1 cellular context compared by ENCODE assay signal in the genomic region with DNA sequence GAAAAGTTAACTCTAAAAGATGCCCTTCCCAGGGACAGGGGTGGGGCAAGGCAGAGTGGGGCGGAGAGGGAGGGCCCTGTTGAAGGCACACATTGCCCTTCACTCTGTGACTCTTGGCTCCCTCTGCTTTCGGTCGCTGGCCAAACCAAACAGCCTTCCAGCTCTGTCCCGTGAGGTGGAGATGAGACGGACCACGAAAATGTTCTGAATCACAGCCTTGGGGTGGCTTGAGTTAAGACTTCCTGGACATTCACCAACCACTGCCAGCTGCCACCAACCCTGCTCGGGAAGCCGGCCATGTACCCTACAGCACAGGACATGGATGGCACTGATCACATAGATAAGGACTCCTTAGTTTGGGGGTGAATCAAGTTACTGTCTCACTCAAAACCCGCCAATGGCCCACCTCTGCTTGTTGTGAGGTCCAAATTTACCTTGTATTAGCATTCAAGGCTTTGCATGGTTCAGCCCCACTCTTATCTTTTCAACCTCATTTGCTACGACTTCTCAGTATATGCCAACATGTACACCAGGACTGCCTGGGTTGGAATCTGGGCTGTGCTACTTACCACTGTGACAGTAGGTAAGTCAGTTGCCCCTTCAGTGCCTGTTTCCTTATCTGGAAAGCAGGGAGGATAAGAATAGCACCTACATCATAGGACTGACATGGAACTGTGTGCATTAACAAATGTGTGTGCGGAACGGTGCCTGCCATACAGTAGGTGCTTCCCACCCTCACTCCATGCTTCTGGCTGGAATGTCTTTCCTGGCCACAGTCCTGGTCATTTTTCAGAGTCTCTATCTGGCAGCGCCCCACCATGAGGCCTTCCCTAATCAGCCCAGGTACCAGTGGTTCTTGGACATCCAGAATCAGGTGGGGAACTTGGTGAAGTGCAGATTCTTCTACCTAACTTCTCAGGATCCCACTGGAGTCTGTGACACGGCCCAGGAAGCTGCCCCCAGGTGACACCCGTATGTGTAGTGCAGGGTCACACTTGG.
TF ChIP-seq lines count a peak whose summit lies in the region.

No MANE protein-coding gene starts in this region.

TF ChIP-seq in WTC11, 78 proteins besides CTCF, POLR2A, EP300 and RAD21 (continued from another document):
- TF ChIP-seq, protein P1, sequence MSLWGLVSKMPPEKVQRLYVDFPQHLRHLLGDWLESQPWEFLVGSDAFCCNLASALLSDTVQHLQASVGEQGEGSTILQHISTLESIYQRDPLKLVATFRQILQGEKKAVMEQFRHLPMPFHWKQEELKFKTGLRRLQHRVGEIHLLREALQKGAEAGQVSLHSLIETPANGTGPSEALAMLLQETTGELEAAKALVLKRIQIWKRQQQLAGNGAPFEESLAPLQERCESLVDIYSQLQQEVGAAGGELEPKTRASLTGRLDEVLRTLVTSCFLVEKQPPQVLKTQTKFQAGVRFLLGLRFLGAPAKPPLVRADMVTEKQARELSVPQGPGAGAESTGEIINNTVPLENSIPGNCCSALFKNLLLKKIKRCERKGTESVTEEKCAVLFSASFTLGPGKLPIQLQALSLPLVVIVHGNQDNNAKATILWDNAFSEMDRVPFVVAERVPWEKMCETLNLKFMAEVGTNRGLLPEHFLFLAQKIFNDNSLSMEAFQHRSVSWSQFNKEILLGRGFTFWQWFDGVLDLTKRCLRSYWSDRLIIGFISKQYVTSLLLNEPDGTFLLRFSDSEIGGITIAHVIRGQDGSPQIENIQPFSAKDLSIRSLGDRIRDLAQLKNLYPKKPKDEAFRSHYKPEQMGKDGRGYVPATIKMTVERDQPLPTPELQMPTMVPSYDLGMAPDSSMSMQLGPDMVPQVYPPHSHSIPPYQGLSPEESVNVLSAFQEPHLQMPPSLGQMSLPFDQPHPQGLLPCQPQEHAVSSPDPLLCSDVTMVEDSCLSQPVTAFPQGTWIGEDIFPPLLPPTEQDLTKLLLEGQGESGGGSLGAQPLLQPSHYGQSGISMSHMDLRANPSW (CRISPR knock-in tag; conservative IDR thresholded peaks at IDR 0.05; ENCODE audit: low read depth), result no peak
- no peak for TF ChIP-seq ZNF317 (CRISPR knock-in tag; IDR thresholded peaks at IDR 0.05; ENCODE audit: borderline replicate concordance, low read depth)
- TF ChIP-seq GABPB1 (CRISPR knock-in tag; IDR thresholded peaks at IDR 0.05), result no peak
- TF ChIP-seq, protein P2, sequence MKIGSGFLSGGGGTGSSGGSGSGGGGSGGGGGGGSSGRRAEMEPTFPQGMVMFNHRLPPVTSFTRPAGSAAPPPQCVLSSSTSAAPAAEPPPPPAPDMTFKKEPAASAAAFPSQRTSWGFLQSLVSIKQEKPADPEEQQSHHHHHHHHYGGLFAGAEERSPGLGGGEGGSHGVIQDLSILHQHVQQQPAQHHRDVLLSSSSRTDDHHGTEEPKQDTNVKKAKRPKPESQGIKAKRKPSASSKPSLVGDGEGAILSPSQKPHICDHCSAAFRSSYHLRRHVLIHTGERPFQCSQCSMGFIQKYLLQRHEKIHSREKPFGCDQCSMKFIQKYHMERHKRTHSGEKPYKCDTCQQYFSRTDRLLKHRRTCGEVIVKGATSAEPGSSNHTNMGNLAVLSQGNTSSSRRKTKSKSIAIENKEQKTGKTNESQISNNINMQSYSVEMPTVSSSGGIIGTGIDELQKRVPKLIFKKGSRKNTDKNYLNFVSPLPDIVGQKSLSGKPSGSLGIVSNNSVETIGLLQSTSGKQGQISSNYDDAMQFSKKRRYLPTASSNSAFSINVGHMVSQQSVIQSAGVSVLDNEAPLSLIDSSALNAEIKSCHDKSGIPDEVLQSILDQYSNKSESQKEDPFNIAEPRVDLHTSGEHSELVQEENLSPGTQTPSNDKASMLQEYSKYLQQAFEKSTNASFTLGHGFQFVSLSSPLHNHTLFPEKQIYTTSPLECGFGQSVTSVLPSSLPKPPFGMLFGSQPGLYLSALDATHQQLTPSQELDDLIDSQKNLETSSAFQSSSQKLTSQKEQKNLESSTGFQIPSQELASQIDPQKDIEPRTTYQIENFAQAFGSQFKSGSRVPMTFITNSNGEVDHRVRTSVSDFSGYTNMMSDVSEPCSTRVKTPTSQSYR (CRISPR knock-in tag; IDR thresholded peaks at IDR 0.05), result no peak
- TF ChIP-seq IRF2 (CRISPR knock-in tag; IDR thresholded peaks at IDR 0.05; ENCODE audit: borderline replicate concordance, low read depth), result no peak
- TF ChIP-seq GRHL2 (CRISPR knock-in tag; IDR thresholded peaks at IDR 0.05; ENCODE audit: insufficient replicate concordance, severe bottlenecking), result no peak
